Comparison of ENCODE assay signal across 16 cellular contexts in the genomic region with DNA sequence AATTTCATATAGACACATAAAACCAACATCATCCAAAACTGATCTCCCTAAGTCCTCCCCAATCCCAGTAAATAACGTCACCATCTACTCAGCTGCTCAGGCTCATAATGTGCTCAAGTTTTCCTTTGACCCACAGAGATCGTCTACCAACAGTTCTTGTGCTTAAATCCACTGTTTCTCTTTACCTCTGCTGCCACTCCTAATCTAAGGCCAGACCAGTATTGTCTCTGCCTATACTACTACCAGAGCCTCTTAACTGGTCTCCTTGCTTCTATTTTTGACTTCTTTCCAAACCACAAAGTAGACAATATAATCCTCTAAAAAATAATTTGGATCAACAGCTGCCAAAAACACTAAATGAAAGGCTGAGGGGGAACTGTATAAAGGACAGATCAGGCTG.
"Had no signal": no experiment of that assay in that cellular context is flagged by ENCODE, and none has a peak within 500 bp of the region (broad histone marks: within the 10 kb centered on the region; RNA-seq: fewer than 3 reads in every experiment).

No MANE protein-coding gene starts in this region.

- H3K9me3 ChIP-seq: ascending aorta, colonic mucosa, left ventricle myocardium inferior, ovary, thoracic aorta had no signal

- H3K36me3 ChIP-seq: ascending aorta, colonic mucosa, left ventricle myocardium inferior, ovary, thoracic aorta had no signal

- H3K27me3 ChIP-seq: ascending aorta, colonic mucosa, ovary had no signal

- DNase-seq: activated CD4-positive, alpha-beta T cell treated with anti-CD3 and anti-CD28 coated beads for 1 hour; activated CD4-positive, alpha-beta T cell treated with anti-CD3 and anti-CD28 coated beads, Interleukin-2, amount 50 U/mL, for 48 hours; activated CD8-positive, alpha-beta memory T cell treated with anti-CD3 and anti-CD28 coated beads, Interleukin-2, amount 10 ng/mL, durations not matched to agents 7 days and 5 days; activated effector memory CD4-positive, alpha-beta T cell treated with anti-CD3 and anti-CD28 coated beads, Interleukin-2, amount 50 U/mL, for 16 hours; activated T-cell treated with anti-CD3 and anti-CD28 coated beads, Interleukin-2, amount 50 U/mL, for 4 hours; colonic mucosa; effector CD8-positive, alpha-beta T cell; foreskin melanocyte; kidney; left ventricle myocardium inferior; ovary; stimulated activated CD4-positive, alpha-beta T cell treated with anti-CD3 and anti-CD28 coated beads, Interleukin-15, amount 100 ng/mL, for 24 hours; stimulated activated CD4-positive, alpha-beta T cell treated with anti-CD3 and anti-CD28 coated beads, Interleukin-4, amount 100 ng/mL, for 24 hours; stimulated activated naive CD8-positive, alpha-beta T cell treated with anti-CD3 and anti-CD28 coated beads, Interleukin-15, amount 100 ng/mL, for 72 hours had no signal

- ATAC-seq: activated CD8-positive, alpha-beta memory T cell treated with anti-CD3 and anti-CD28 coated beads, Interleukin-2, amount 10 ng/mL, durations not matched to agents 7 days and 5 days; activated T-cell treated with anti-CD3 and anti-CD28 coated beads, Interleukin-2, amount 50 U/mL, for 4 hours; stimulated activated naive CD8-positive, alpha-beta T cell treated with anti-CD3 and anti-CD28 coated beads, Interleukin-15, amount 100 ng/mL, for 72 hours had no signal

- H3K27ac ChIP-seq: ascending aorta, colonic mucosa, left ventricle myocardium inferior, ovary, thoracic aorta had no signal

- H3K4me1 ChIP-seq: colonic mucosa had no signal

- H3K4me3 ChIP-seq: ascending aorta, colonic mucosa, left ventricle myocardium inferior, ovary, thoracic aorta had no signal
